In genomic region chr2:144383571-144383970, GRCh38 we compare ENCODE assay signal across 14 cellular contexts.
A peak's percentile ranks its signal among the peaks of the same experiment; 100 is the strongest.
DNase-seq lines count a peak whose midpoint lies in the region; ATAC-seq and TF ChIP-seq lines count a peak whose summit lies in the region.
"Had no signal": no experiment of that assay in that cellular context is flagged by ENCODE, and none has a peak within 500 bp of the region (broad histone marks: within the 10 kb centered on the region; RNA-seq: fewer than 3 reads in every experiment).

No MANE protein-coding gene starts in this region.

- peak overlapping the region; percentile 35 for H3K4me3 Mint-ChIP-seq in central memory CD8-positive, alpha-beta T cell
- no peak overlapping the region for H3K4me3 Mint-ChIP-seq in osteocyte (ENCODE audit: unreplicated experiment)
- H3K4me3 Mint-ChIP-seq: GM23338 had no signal

- peak overlapping the region; percentile 71 for H3K27ac Mint-ChIP-seq in central memory CD8-positive, alpha-beta T cell (ENCODE audit: low read depth)
- H3K27ac Mint-ChIP-seq in osteocyte (ENCODE audit: unreplicated experiment): peak overlapping the region; percentile 9
- H3K27ac Mint-ChIP-seq: CD4-positive, alpha-beta memory T cell; GM23338 had no signal

- DNase-seq in CD1c-positive myeloid dendritic cell (ENCODE audit: extremely low spot score): peak; percentile 65
- peak; percentile 35 for DNase-seq in MV-4-11 (lab: John Stamatoyannopoulos, UW)
- no peak for DNase-seq in central memory CD8-positive, alpha-beta T cell (ENCODE audit: low spot score in 2 of 2)
- no peak for DNase-seq in osteocyte (ENCODE audit: extremely low spot score, unreplicated experiment)
- no peak for DNase-seq in NCI-H1930 (lab: John Stamatoyannopoulos, UW)
- DNase-seq in foreskin keratinocyte: no peak
- DNase-seq in NCI-H2107 (lab: John Stamatoyannopoulos, UW): no peak
- DNase-seq: DMS79 treated with DMSO at 0.1 percent for 48 hours, NCI-H1417, NCI-H2029, NCI-H526 treated with DMSO at 0.1 percent for 48 hours, PC-3 had no signal

- peaks cover 17% of the 10 kb centered on the region for H3K36me3 Mint-ChIP-seq in central memory CD8-positive, alpha-beta T cell (ENCODE audit: insufficient read depth)
- peaks cover 25% of the 10 kb centered on the region for H3K36me3 Mint-ChIP-seq in osteocyte (ENCODE audit: unreplicated experiment)
- H3K36me3 Mint-ChIP-seq: CD4-positive, alpha-beta memory T cell had no signal

- no peaks in the 10 kb centered on the region for H3K9me3 Mint-ChIP-seq in central memory CD8-positive, alpha-beta T cell
- H3K9me3 Mint-ChIP-seq in osteocyte (ENCODE audit: unreplicated experiment): peaks cover 5% of the 10 kb centered on the region
- H3K9me3 Mint-ChIP-seq: CD4-positive, alpha-beta memory T cell; GM23338 had no signal

- peaks cover 24% of the 10 kb centered on the region for H3K4me1 Mint-ChIP-seq in central memory CD8-positive, alpha-beta T cell
- no peaks in the 10 kb centered on the region for H3K4me1 Mint-ChIP-seq in osteocyte (ENCODE audit: unreplicated experiment)

- TF ChIP-seq CTCF in osteocyte (IDR thresholded peaks at IDR 0.05) (no peak), foreskin keratinocyte (conservative IDR thresholded peaks at IDR 0.05) (no peak)

- no peaks in the 10 kb centered on the region for H3K27me3 ChIP-seq in foreskin keratinocyte

- no peaks in the 10 kb centered on the region for H3K27me3 Mint-ChIP-seq in central memory CD8-positive, alpha-beta T cell
- no peaks in the 10 kb centered on the region for H3K27me3 Mint-ChIP-seq in osteocyte (ENCODE audit: unreplicated experiment)

- no peak overlapping the region for H3K27ac ChIP-seq in foreskin keratinocyte

- ATAC-seq in central memory CD8-positive, alpha-beta T cell (replicated peaks; ENCODE audit: extremely low read depth, poor library complexity, severe bottlenecking): no peak
- ATAC-seq in foreskin keratinocyte: no peak
- ATAC-seq: GM23338, PC-3 had no signal

- no peaks in the 10 kb centered on the region for H3K4me1 ChIP-seq in foreskin keratinocyte

Comparison
In these comparisons a context has a peak if more than half of its experiments do, and no peak if none do; other contexts are left out.
1. DNase-seq: peak in CD1c-positive myeloid dendritic cell (single experiment) and MV-4-11 (single experiment); none in central memory CD8-positive, alpha-beta T cell (0 of 2), osteocyte (single experiment), NCI-H1930 (0 of 2), foreskin keratinocyte (0 of 2) and NCI-H2107 (single experiment).